In the genomic region with DNA sequence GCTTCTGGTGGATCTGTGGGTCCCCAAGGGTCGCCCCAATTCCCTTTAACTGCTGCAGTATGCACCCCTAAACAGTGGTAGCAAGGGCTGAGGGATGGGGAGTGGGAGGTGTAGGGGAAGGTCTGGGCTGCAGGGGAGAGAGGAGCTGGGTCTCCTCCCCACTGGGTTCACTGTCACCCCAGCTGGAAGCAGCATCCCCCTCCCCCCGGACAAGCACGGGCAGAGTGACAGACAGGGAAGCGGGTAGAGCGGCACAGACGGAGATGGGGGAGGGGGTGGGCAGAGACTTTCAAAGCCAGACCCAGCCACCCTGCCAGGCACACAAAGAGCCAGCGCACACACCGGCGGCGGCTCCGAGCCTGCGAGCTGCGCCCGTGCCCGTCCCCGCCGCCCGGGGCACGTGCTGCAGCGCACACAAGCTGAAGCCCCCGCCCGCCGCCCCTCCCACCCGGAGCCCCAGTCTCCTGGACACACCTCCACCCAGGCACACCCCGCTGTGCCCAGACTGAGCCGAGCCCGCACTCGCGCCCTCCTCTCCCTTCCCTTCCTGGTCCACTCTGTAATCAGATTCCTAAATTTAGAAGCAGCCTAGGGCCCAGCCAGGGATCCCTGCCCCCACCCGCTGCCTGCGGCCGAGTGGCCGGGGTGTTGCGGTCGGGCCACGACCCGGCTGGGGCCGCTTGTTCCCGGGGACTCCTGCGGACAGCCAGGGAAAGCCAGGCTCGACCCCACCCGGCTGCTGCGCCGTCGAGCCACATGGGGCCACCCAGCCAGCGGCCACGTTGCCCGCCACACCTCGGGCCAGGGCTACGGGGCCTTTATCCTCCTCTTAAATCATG, we compare ENCODE assay signal across 8 cellular contexts. TPM values are rescaled to one million over a fixed set of nuclear protein-coding genes. Genes with fewer than 3 reads are reported as not detected.
A peak's percentile ranks its signal among the peaks of the same experiment; 100 is the strongest.
DNase-seq lines count a peak whose midpoint lies in the region; ATAC-seq and TF ChIP-seq lines count a peak whose summit lies in the region.

No MANE protein-coding gene starts in this region.

- no peaks in the 10 kb centered on the region for H4K20me1 ChIP-seq in DOHH2 (ENCODE audit: control insufficient read depth, insufficient read depth, low read depth, low read length)

- H3K9me2 ChIP-seq in DOHH2 (replicated peaks; ENCODE audit: control insufficient read depth, low read length), result no peaks in the 10 kb centered on the region

- DNase-seq in NCI-H1417 (lab: John Stamatoyannopoulos, UW) (peak; percentile 49 to 96 (median 95)), T-helper 9 cell (peak; percentile 24), ecto neural progenitor cell (ENCODE audit: low spot score) (peak; percentile 90), lung (ENCODE audit: low spot score) (no peak), thoracic aorta (ENCODE audit: low spot score) (no peak)

- H3K4me2 ChIP-seq in DOHH2 (ENCODE audit: low read length), result peak overlapping the region; percentile 77

- no peaks in the 10 kb centered on the region for H3K79me2 ChIP-seq in DOHH2 (ENCODE audit: control insufficient read depth, low read length)

- peaks cover 38% of the 10 kb centered on the region for H3K4me1 ChIP-seq in DOHH2 (ENCODE audit: control insufficient read depth, low read length)
- H3K4me1 ChIP-seq in lung (ENCODE audit: control insufficient read depth in 2 of 2, insufficient read depth in 2 of 2, low read length in 2 of 2), result peaks cover 0 to 26% of the 10 kb centered on the region in 2 donors
- H3K4me1 ChIP-seq in thoracic aorta (ENCODE audit: control insufficient read depth in 1 of 2, low read depth in 2 of 2), result peaks cover 39 to 58% of the 10 kb centered on the region in 2 donors

- no peak for ATAC-seq in lung (ENCODE audit: insufficient read depth, low FRiP score)
- ATAC-seq in thoracic aorta (ENCODE audit: insufficient number of reproducible peaks, low FRiP score, low read depth), result peak; percentile 35
- ATAC-seq in GM21576 (IDR thresholded peaks at IDR 0.05; ENCODE audit: unreplicated experiment), result no peak
- ATAC-seq in GM19328 (IDR thresholded peaks at IDR 0.05; ENCODE audit: unreplicated experiment), result no peak

- H3K27ac ChIP-seq in DOHH2 (ENCODE audit: low read depth, low read length) (no peak overlapping the region), lung (ENCODE audit: low read depth in 1 of 2, low read length in 1 of 2) (peak overlapping the region; percentile 4 to 90), thoracic aorta (peak overlapping the region; percentile 88)

- H3K9me3 ChIP-seq in DOHH2 (ENCODE audit: control insufficient read depth, insufficient read depth, low read length), result no peaks in the 10 kb centered on the region
- H3K9me3 ChIP-seq in lung (ENCODE audit: control insufficient read depth in 2 of 2, insufficient read depth in 1 of 2, low read length in 1 of 2), result no peaks in the 10 kb centered on the region
- no peaks in the 10 kb centered on the region for H3K9me3 ChIP-seq in thoracic aorta

- WGBS in lung, 2 donors, result 7 to 12% methylated on average over 41 to 50 of the region's 50 CpGs

- H3F3A ChIP-seq in DOHH2 (ENCODE audit: control insufficient read depth, insufficient read depth), result peaks cover 3% of the 10 kb centered on the region; the same call in 1 of the 2 replicates

- H3K27me3 ChIP-seq in DOHH2 (ENCODE audit: control insufficient read depth, low read length) (peaks cover 54% of the 10 kb centered on the region), lung (ENCODE audit: control insufficient read depth, insufficient read depth) (no peaks in the 10 kb centered on the region), thoracic aorta (replicated peaks; ENCODE audit: insufficient read depth) (no peaks in the 10 kb centered on the region)

- TF ChIP-seq CTCF in DOHH2 (IDR thresholded peaks at IDR 0.05; ENCODE audit: low read depth, low read length, poor library complexity, severe bottlenecking) (no peak), lung (IDR thresholded peaks at IDR 0.05; ENCODE audit: control extremely low read depth, extremely low read depth) (no peak), thoracic aorta (IDR thresholded peaks at IDR 0.05) (no peak)

- H3K4me3 ChIP-seq in DOHH2 (ENCODE audit: low read length) (peak overlapping the region; percentile 73), lung (no peak overlapping the region), thoracic aorta (peak overlapping the region; percentile 73)

- no peaks in the 10 kb centered on the region for H3K36me3 ChIP-seq in DOHH2 (ENCODE audit: control insufficient read depth, low read length)
- H3K36me3 ChIP-seq in lung (ENCODE audit: control insufficient read depth in 2 of 2, insufficient read depth in 2 of 2, low read length in 2 of 2), result no peaks in the 10 kb centered on the region
- H3K36me3 ChIP-seq in thoracic aorta, result no peaks in the 10 kb centered on the region

RNA-seq across cellular contexts. Expression of a gene that starts 0.9 kb away (rescaled TPM):
- total RNA-seq in lung (1 to 10 TPM; 1.4 to 1.6 TPM), thoracic aorta (1 to 10 TPM; 1.4 to 3.8 TPM)
- under 1 TPM; 0.16 to 0.37 TPM for polyA plus RNA-seq in lung

RNA-seq across cellular contexts. Expression of a gene that starts 20.9 kb away (rescaled TPM):
- total RNA-seq in lung (10 to 100 TPM; 18.1 to 20.5 TPM), thoracic aorta (10 to 100 TPM; 15.5 to 20.6 TPM)
- 1 to 10 TPM; 9.2 to 9.6 TPM for polyA plus RNA-seq in lung

RNA-seq across cellular contexts. Expression of a gene that starts 56.5 kb away (rescaled TPM):
- 100 to 1,000 TPM; 149 to 362 TPM for total RNA-seq in lung
- polyA plus RNA-seq in lung, result 100 to 1,000 TPM; 666 to 779 TPM
- 100 to 1,000 TPM; 178 to 469 TPM for total RNA-seq in thoracic aorta

Comparison
In these comparisons a context has a peak if more than half of its experiments do, and no peak if none do; other contexts are left out.
1. DNase-seq: peak in NCI-H1417 (3 of 3), T-helper 9 cell (single experiment) and ecto neural progenitor cell (single experiment); none in lung (single experiment) and thoracic aorta (single experiment).